ENCODE assay signal across 12 cellular contexts in the genomic region with DNA sequence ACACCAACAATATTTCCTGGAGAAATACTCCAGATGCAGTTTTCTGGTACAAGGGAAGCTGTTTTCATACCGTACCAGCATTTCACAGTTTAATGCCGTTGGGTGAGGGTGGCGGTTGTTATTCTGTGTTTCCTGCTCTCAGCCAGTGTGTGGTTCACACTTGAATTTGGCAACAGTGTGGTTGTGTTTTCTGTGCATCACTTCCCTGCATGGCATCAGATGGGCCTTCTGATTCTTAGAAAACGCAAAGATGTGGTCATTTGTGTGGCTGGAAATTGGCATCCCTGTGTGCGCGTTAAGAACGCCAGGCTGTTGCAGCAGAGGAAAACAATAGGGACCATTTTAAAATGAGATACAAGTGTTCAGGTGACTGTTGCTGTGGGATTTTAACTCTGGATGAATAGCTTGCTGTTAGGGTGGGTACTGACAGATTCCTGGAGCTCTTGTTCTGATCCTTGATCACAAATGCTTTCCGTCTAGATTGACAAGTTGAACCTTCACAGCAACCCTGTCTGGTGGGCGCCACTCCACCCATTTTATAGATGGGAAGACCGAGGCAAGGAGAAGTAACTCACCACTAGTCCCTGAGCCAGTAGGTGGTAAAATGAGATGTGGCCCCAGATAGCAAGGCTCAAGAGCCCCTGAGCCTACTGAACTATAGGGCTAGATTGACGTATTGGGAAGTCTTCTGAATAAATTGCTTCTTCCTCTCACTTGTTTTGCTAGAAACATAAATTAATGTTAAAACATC.
DNase-seq lines count a peak whose midpoint lies in the region; ATAC-seq, FAIRE-seq and TF ChIP-seq lines count a peak whose summit lies in the region.
"Had no signal": no experiment of that assay in that cellular context is flagged by ENCODE, and none has a peak within 500 bp of the region (broad histone marks: within the 10 kb centered on the region; RNA-seq: fewer than 3 reads in every experiment).

No MANE protein-coding gene starts in this region.

- H3F3A ChIP-seq in SK-N-SH (replicated peaks; ENCODE audit: insufficient read depth): no peaks in the 10 kb centered on the region

- no TSS peak for BruUV-seq in K562 (replicated peaks; lab: Mats Ljungman, UMichigan)

- no peaks in the 10 kb centered on the region for H3K9me1 ChIP-seq in K562 (ENCODE audit: control insufficient read depth, insufficient read depth, low read length)

- 96% methylated on average over 11 of the region's 11 CpGs for WGBS in K562 (ENCODE audit: insufficient coverage, low coverage, missing lambda C conversion rate)
- 96% methylated on average over 11 of the region's 11 CpGs for WGBS in SK-N-SH (ENCODE audit: low lambda C conversion rate)

- peak; percentile 72 for DNase-seq in cardiac septum (ENCODE audit: low spot score)
- DNase-seq in right atrium auricular region (ENCODE audit: low spot score): no peak
- peak in 30 of 34 experiments; percentile 16 to 71 (median 48) for DNase-seq in T-cell
- no peak for DNase-seq in K562 (ENCODE audit: extremely low read depth in 1 of 4, low spot score in 3 of 4)
- DNase-seq in stimulated activated naive CD8-positive, alpha-beta T cell treated with anti-CD3 and anti-CD28 coated beads, Interleukin-15, amount 100 ng/mL, for 72 hours: peak; percentile 51 to 84
- DNase-seq in SK-N-SH: no peak
- DNase-seq in OCI-M2 (lab: John Stamatoyannopoulos, UW; ENCODE audit: unreplicated experiment): no peak
- DNase-seq: heart left ventricle, HFFc6, NCI-H524 treated with DMSO at 0.1 percent for 48 hours had no signal

- H3K9me2 ChIP-seq in SK-N-SH: no peaks in the 10 kb centered on the region

- POLR2A ChIA-PET in T-cell (lab: Charles Lee) (interaction anchor here (0.8 to 1.2 kb wide), 3 partner anchors 25 to 32 kb away, joined by 3 to 12 read pairs (median 4); no protein-coding TSS in a partner anchor), K562 (lab: Yijun Ruan, JAX) (no interaction called here), SK-N-SH (lab: Yijun Ruan, JAX) (no interaction called here)

- peak overlapping the region; percentile 30 to 61 (median 34) for H3K4me3 Mint-ChIP-seq in T-cell
- H3K4me3 Mint-ChIP-seq in stimulated activated naive CD8-positive, alpha-beta T cell treated with anti-CD3 and anti-CD28 coated beads, Interleukin-15, amount 100 ng/mL, for 72 hours: peak overlapping the region; percentile 62 to 67
- H3K4me3 Mint-ChIP-seq: HFFc6 had no signal

- H3K27me3 Mint-ChIP-seq in T-cell: no peaks in the 10 kb centered on the region
- no peaks in the 10 kb centered on the region for H3K27me3 Mint-ChIP-seq in stimulated activated naive CD8-positive, alpha-beta T cell treated with anti-CD3 and anti-CD28 coated beads, Interleukin-15, amount 100 ng/mL, for 72 hours

- H3K4me1 ChIP-seq in right atrium auricular region: peaks cover 0 to 43% of the 10 kb centered on the region in 2 donors
- no peaks in the 10 kb centered on the region for H3K4me1 ChIP-seq in K562 (replicated peaks in 1 of 2; ENCODE audit: control insufficient read depth in 2 of 2, insufficient read depth in 2 of 2, low read length in 2 of 2)
- peaks cover 6 to 10% of the 10 kb centered on the region in 2 experiments; a peak in 2 of 4 replicates for H3K4me1 ChIP-seq in SK-N-SH (ENCODE audit: control insufficient read depth in 1 of 2, insufficient read depth in 2 of 2, low read depth in 1 of 2, low read length in 1 of 2)
- H3K4me1 ChIP-seq: prostate gland had no signal

- H2AFZ ChIP-seq in K562 (ENCODE audit: low read depth, low read length) (no peak overlapping the region), SK-N-SH (ENCODE audit: low read depth) (no peak overlapping the region)

- H3K9ac ChIP-seq in K562 (ENCODE audit: insufficient read depth in 1 of 2, low read depth in 2 of 2, low read length in 2 of 2): no peak overlapping the region
- no peak overlapping the region for H3K9ac ChIP-seq in SK-N-SH

- FAIRE-seq in K562 (lab: Jason Lieb, UNC): no peak

- H3K4me2 ChIP-seq in K562 (ENCODE audit: insufficient read depth, low read length) (no peak overlapping the region), SK-N-SH (no peak overlapping the region)

- CTCF ChIA-PET in T-cell (lab: Charles Lee) (interaction anchor here (0.6 to 1.1 kb wide), 7 partner anchors 8 to 691 kb away, joined by 3 to 8 read pairs (median 3); no protein-coding TSS in a partner anchor), K562 (lab: Yijun Ruan, JAX; ENCODE audit: low intra/inter-chr PET ratio) (no interaction called here), SK-N-SH (lab: Yijun Ruan, JAX) (interaction anchor here (0.6 kb wide), 1 partner anchor 398 kb away, joined by 3 read pairs; no protein-coding TSS in a partner anchor)

- no peak for TF ChIP-seq EP300 in K562 (IDR thresholded peaks at IDR 0.05; ENCODE audit: low read length)
- TF ChIP-seq EP300 in SK-N-SH (IDR thresholded peaks at IDR 0.05; ENCODE audit: borderline replicate concordance in 1 of 2, low read depth in 1 of 2, low read length in 1 of 2): no peak

- ATAC-seq in T-cell (replicated peaks in 1 of 4) (peak; percentile 46 to 74 (median 56)), K562 (no peak), GM21526 (IDR thresholded peaks at IDR 0.05; ENCODE audit: low FRiP score, unreplicated experiment) (no peak)
- peak; percentile 92 for ATAC-seq in stimulated activated naive CD8-positive, alpha-beta T cell treated with anti-CD3 and anti-CD28 coated beads, Interleukin-15, amount 100 ng/mL, for 72 hours

- peaks cover 59 to 84% (median 68%) of the 10 kb centered on the region in 3 donors for H3K4me1 Mint-ChIP-seq in T-cell
- peaks cover 90% of the 10 kb centered on the region for H3K4me1 Mint-ChIP-seq in stimulated activated naive CD8-positive, alpha-beta T cell treated with anti-CD3 and anti-CD28 coated beads, Interleukin-15, amount 100 ng/mL, for 72 hours

- H3K27ac Mint-ChIP-seq in T-cell: peak overlapping the region; percentile 59 to 84
- peak overlapping the region; percentile 97 to 98 for H3K27ac Mint-ChIP-seq in stimulated activated naive CD8-positive, alpha-beta T cell treated with anti-CD3 and anti-CD28 coated beads, Interleukin-15, amount 100 ng/mL, for 72 hours
- H3K27ac Mint-ChIP-seq: HFFc6 had no signal

- no peak for TF ChIP-seq POLR2A in K562 (conservative IDR thresholded peaks at IDR 0.05)

- H3K79me2 ChIP-seq in K562 (ENCODE audit: control insufficient read depth, insufficient read depth, low read length) (peaks cover 11% of the 10 kb centered on the region; the same call in 2 of the 3 replicates), SK-N-SH (ENCODE audit: insufficient read depth) (no peaks in the 10 kb centered on the region)

- H4K20me1 ChIP-seq in K562 (replicated peaks; ENCODE audit: control insufficient read depth, insufficient read depth, low read length) (no peaks in the 10 kb centered on the region; the same call in 1 of the 2 replicates), SK-N-SH (ENCODE audit: insufficient read depth) (no peaks in the 10 kb centered on the region)

- H3K4me3 ChIP-seq in right atrium auricular region (no peak overlapping the region), K562 (no peak overlapping the region), SK-N-SH (ENCODE audit: low read depth in 2 of 2, low read length in 1 of 2) (no peak overlapping the region)
- H3K4me3 ChIP-seq: heart left ventricle, prostate gland had no signal

- H3K36me3 ChIP-seq in right atrium auricular region: no peaks in the 10 kb centered on the region
- no peaks in the 10 kb centered on the region for H3K36me3 ChIP-seq in K562 (ENCODE audit: control insufficient read depth, insufficient read depth, low read length)
- H3K36me3 ChIP-seq in SK-N-SH (replicated peaks in 1 of 2; ENCODE audit: control insufficient read depth in 1 of 2, insufficient read depth in 2 of 2, low read length in 1 of 2): no peaks in the 10 kb centered on the region
- H3K36me3 ChIP-seq: prostate gland had no signal

- H3K9me3 ChIP-seq in right atrium auricular region: no peaks in the 10 kb centered on the region
- no peaks in the 10 kb centered on the region; the same call in 1 of the 2 replicates for H3K9me3 ChIP-seq in K562 (replicated peaks; ENCODE audit: control insufficient read depth, insufficient read depth, low read depth, low read length)
- H3K9me3 ChIP-seq in SK-N-SH: no peaks in the 10 kb centered on the region
- H3K9me3 ChIP-seq: prostate gland had no signal

- H3K9me3 Mint-ChIP-seq in T-cell: no peaks in the 10 kb centered on the region
- peaks cover 4 to 12% of the 10 kb centered on the region in 2 donors for H3K9me3 Mint-ChIP-seq in stimulated activated naive CD8-positive, alpha-beta T cell treated with anti-CD3 and anti-CD28 coated beads, Interleukin-15, amount 100 ng/mL, for 72 hours
- H3K9me3 Mint-ChIP-seq: HFFc6 had no signal

- no peaks in the 10 kb centered on the region for H3K27me3 ChIP-seq in right atrium auricular region
- H3K27me3 ChIP-seq in K562 (ENCODE audit: control insufficient read depth in 2 of 2, insufficient read depth in 2 of 2, low read length in 2 of 2): no peaks in the 10 kb centered on the region
- no peaks in the 10 kb centered on the region for H3K27me3 ChIP-seq in SK-N-SH (ENCODE audit: insufficient read depth)
- H3K27me3 ChIP-seq: heart left ventricle had no signal

- H3K36me3 Mint-ChIP-seq in T-cell: peaks cover 2% of the 10 kb centered on the region

- TF ChIP-seq CTCF in right atrium auricular region (IDR thresholded peaks at IDR 0.05) (no peak), K562 (IDR thresholded peaks at IDR 0.05 in 2 of 3, conservative IDR thresholded peaks at IDR 0.05 in 1 of 3; ENCODE audit: insufficient read depth in 2 of 3, low read depth in 1 of 3, low read length in 3 of 3) (no peak), SK-N-SH (IDR thresholded peaks at IDR 0.05) (no peak)

- in situ Hi-C loops in K562 (cut with MboI): no loop called here

- TF ChIP-seq RAD21 in K562 (CRISPR knock-in tag; conservative IDR thresholded peaks at IDR 0.05 in 1 of 2, IDR thresholded peaks at IDR 0.05 in 1 of 2) (no peak), SK-N-SH (IDR thresholded peaks at IDR 0.05; ENCODE audit: low read length) (no peak)

- intact Hi-C loops in cardiac septum (cut with DNase I): no loop called here
- intact Hi-C loops in K562 (cut with micrococcal nuclease): no loop called here

- H3K27ac ChIP-seq in right atrium auricular region (no peak overlapping the region), K562 (ENCODE audit: extremely low read depth, low read depth, low read length) (no peak overlapping the region), SK-N-SH (ENCODE audit: low read depth in 2 of 2, low read length in 1 of 2) (no peak overlapping the region)
- H3K27ac ChIP-seq: prostate gland had no signal

TF ChIP-seq in K562, 482 proteins besides CTCF, POLR2A, EP300 and RAD21 (continues in another document):
- TF ChIP-seq ZNF41 (CRISPR knock-in tag; conservative IDR thresholded peaks at IDR 0.05) (no peak), CCNT2 (IDR thresholded peaks at IDR 0.05; ENCODE audit: borderline replicate concordance, extremely low read depth, insufficient read length, low read depth, low read length) (no peak), DDX20 (tag; IDR thresholded peaks at IDR 0.05; ENCODE audit: low read depth) (no peak)

TF ChIP-seq in SK-N-SH, 30 proteins besides CTCF, POLR2A, EP300 and RAD21 (continues in another document):
- TF ChIP-seq SIN3A (IDR thresholded peaks at IDR 0.05; ENCODE audit: borderline replicate concordance, low read depth, low read length) (no peak), FOXJ3 (CRISPR knock-in tag; IDR thresholded peaks at IDR 0.05) (no peak), TCF12 (IDR thresholded peaks at IDR 0.05) (no peak)

Comparison
In these comparisons a context has a peak if more than half of its experiments do, and no peak if none do; other contexts are left out.
1. DNase-seq: peak in cardiac septum (single experiment), T-cell (30 of 34) and stimulated activated naive CD8-positive, alpha-beta T cell treated with anti-CD3 and anti-CD28 coated beads, Interleukin-15, amount 100 ng/mL, for 72 hours (2 of 2); none in right atrium auricular region (single experiment), K562 (0 of 4), SK-N-SH (single experiment) and OCI-M2 (single experiment).
2. ATAC-seq: peak in T-cell (4 of 4) and stimulated activated naive CD8-positive, alpha-beta T cell treated with anti-CD3 and anti-CD28 coated beads, Interleukin-15, amount 100 ng/mL, for 72 hours (single experiment); none in K562 (single experiment) and GM21526 (single experiment).
3. POLR2A ChIA-PET loops: an anchor here in T-cell (0.8 to 1.2 kb wide); none called in K562 and SK-N-SH.